Comparison of ENCODE assay signal across 10 cellular contexts in the genomic region with DNA sequence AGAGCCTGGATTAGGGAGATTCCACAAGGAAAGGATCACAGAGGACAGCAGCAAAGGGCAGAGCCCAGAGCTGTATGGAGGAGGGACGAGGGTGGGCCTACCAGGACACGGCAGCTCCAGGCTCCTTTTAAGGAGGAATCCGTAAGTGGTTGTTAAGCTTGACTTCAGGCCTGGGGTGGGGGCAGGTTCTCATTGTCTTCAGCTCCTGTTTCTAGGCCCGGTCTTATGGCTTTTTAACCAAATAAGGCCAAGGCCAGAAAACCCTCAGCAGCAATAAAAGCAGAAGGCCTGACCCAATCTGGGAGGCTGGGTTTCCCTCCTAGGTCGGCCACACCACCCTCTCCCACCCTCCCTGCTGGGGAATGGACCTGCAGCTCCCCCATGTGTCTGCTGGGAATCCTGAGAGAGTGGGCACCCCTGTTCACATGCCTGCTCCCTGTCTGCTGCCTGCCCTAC.
DNase-seq lines count a peak whose midpoint lies in the region; ATAC-seq and TF ChIP-seq lines count a peak whose summit lies in the region.
"Had no signal": no experiment of that assay in that cellular context is flagged by ENCODE, and none has a peak within 500 bp of the region (broad histone marks: within the 10 kb centered on the region; RNA-seq: fewer than 3 reads in every experiment).

No MANE protein-coding gene starts in this region.

- H3K9me3 Mint-ChIP-seq in HFFc6 = no peaks in the 10 kb centered on the region

- no peaks in the 10 kb centered on the region for H3K36me3 ChIP-seq in stomach smooth muscle (ENCODE audit: control insufficient read depth in 2 of 2, insufficient read depth in 2 of 2, low read length in 2 of 2)
- peaks cover 0 to 5% of the 10 kb centered on the region in 2 donors for H3K36me3 ChIP-seq in left lung
- H3K36me3 ChIP-seq: colonic mucosa had no signal

- TF ChIP-seq CTCF in HFFc6 (IDR thresholded peaks at IDR 0.05) (peak; percentile 30; the same call in 1 of the 2 replicates), left lung (IDR thresholded peaks at IDR 0.05) (no peak)

- no peak overlapping the region for H3K27ac Mint-ChIP-seq in HFFc6

- no peak for DNase-seq in HFFc6
- DNase-seq in amniotic epithelial cell (ENCODE audit: low read depth) = peak; percentile 60
- no peak for DNase-seq in left ventricle myocardium superior
- no peak for DNase-seq in left lung
- DNase-seq in activated CD4-positive, CD25-positive, alpha-beta regulatory T cell treated with anti-CD3 and anti-CD28 coated beads, Interleukin-2, amount 50 U/mL, for 72 hours = no peak
- no peak for DNase-seq in NCI-H1417 (lab: John Stamatoyannopoulos, UW)
- no peak for DNase-seq in NCI-H1694 treated with DMSO at 0.1 percent for 48 hours (lab: John Stamatoyannopoulos, UW)
- DNase-seq: colonic mucosa, NCI-H1105 had no signal

- H3K4me1 Mint-ChIP-seq in HFFc6 (ENCODE audit: low read depth) = peaks cover 21% of the 10 kb centered on the region

- no peaks in the 10 kb centered on the region for H3K9me3 ChIP-seq in stomach smooth muscle (ENCODE audit: control insufficient read depth in 2 of 2, low read length in 2 of 2)
- no peaks in the 10 kb centered on the region for H3K9me3 ChIP-seq in left lung
- H3K9me3 ChIP-seq: colonic mucosa had no signal

- H3K4me3 ChIP-seq in stomach smooth muscle (ENCODE audit: low read length in 2 of 2) (no peak overlapping the region), left lung (no peak overlapping the region)
- H3K4me3 ChIP-seq: colonic mucosa had no signal

- ATAC-seq in left ventricle myocardium superior (peak; percentile 65), left lung (no peak)

- intact Hi-C loops in left ventricle myocardium superior (cut with micrococcal nuclease) (no loop called here), left lung (cut with DNase I) (no loop called here)

- H3K4me3 Mint-ChIP-seq in HFFc6 = no peak overlapping the region; the same call in 1 of the 2 replicates

- H3K36me3 Mint-ChIP-seq in HFFc6 (ENCODE audit: low read depth) = no peaks in the 10 kb centered on the region

- peaks cover 5% of the 10 kb centered on the region for H3K27me3 Mint-ChIP-seq in HFFc6 (ENCODE audit: insufficient read depth)

- H3K27me3 ChIP-seq in stomach smooth muscle (ENCODE audit: control insufficient read depth in 1 of 2, insufficient read depth in 2 of 2, low read length in 2 of 2) = no peaks in the 10 kb centered on the region
- no peaks in the 10 kb centered on the region for H3K27me3 ChIP-seq in left lung
- H3K27me3 ChIP-seq: colonic mucosa had no signal

- peak overlapping the region; percentile 60 to 62 for H3K9ac ChIP-seq in stomach smooth muscle (ENCODE audit: low read length in 2 of 2)

- H3K4me1 ChIP-seq in stomach smooth muscle (ENCODE audit: control insufficient read depth, insufficient read depth, low read length) = peaks cover 33% of the 10 kb centered on the region
- peaks cover 0 to 24% of the 10 kb centered on the region in 2 donors for H3K4me1 ChIP-seq in left lung

- H3K27ac ChIP-seq in stomach smooth muscle (ENCODE audit: low read length) (peak overlapping the region; percentile 92), left lung (no peak overlapping the region)
- H3K27ac ChIP-seq: colonic mucosa had no signal
